24 cellular contexts compared by ENCODE assay signal in the genomic region with DNA sequence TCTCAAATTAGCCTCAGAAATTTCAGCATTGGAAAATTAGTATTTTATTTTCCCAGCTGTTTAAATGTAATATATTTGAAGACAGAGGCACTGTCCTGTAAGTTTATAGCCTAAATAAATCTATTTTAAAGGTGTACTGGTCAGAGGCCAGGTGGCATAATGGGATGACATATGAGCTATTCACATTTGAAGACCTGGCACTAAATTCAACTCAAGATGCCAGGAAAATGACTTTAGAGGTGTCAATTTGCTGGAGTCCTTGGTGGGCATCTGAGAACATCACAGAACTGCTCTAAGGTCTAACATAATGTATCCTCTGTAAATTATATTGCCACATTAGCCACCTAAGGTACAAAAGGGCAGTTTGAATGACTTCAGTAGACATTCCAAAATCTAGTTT.
"Had no signal": no experiment of that assay in that cellular context is flagged by ENCODE, and none has a peak within 500 bp of the region (broad histone marks: within the 10 kb centered on the region; RNA-seq: fewer than 3 reads in every experiment).

No MANE protein-coding gene starts in this region.

- H2AFZ ChIP-seq: PC-9 had no signal

- DNase-seq: Kasumi-1, MM.1S, NCI-H1092 treated with DMSO at 0.1 percent for 48 hours, NCI-H1436, NCI-H187, NCI-H2029, NCI-H2081 treated with DMSO at 0.1 percent for 48 hours, NCI-H2171, NCI-H226, NCI-H446, NCI-H510A, NCI-H524 treated with DMSO at 0.1 percent for 48 hours, NCI-H69, NCI-H82, PC-9, Peyer's patch, SHP77 treated with DMSO at 0.1 percent for 48 hours, SJCRH30, T-helper 1 cell had no signal

- H3K27ac ChIP-seq: HL-60, KMS-11, PC-9, Peyer's patch, SJCRH30 had no signal

- H3K9ac ChIP-seq: KMS-11 had no signal

- H3K4me2 ChIP-seq: KMS-11, PC-9 had no signal

- ATAC-seq: K562, Right ventricle myocardium inferior, SK-N-SH treated with all-trans-retinoic acid at 6 μM for 48 hours had no signal

- H3K9me3 ChIP-seq: Peyer's patch, SJCRH30 had no signal

- H3K4me3 ChIP-seq: K562, PC-9, Peyer's patch, SJCRH30 had no signal

- H3K4me1 ChIP-seq: Peyer's patch had no signal

- H3K36me3 ChIP-seq: Peyer's patch, SJCRH30 had no signal

- H3K27me3 ChIP-seq: Peyer's patch, SJCRH30 had no signal
